In genomic region chr20:63628246-63628975, GRCh38 we compare ENCODE assay signal across 8 cellular contexts. TPM values are rescaled to one million over a fixed set of nuclear protein-coding genes. Genes with fewer than 3 reads are reported as not detected.
DNase-seq lines count a peak whose midpoint lies in the region; ATAC-seq and TF ChIP-seq lines count a peak whose summit lies in the region.

No MANE protein-coding gene starts in this region.

- peak; percentile 15 for ATAC-seq in CD8-positive, alpha-beta T cell

- H3K36me3 ChIP-seq in CD8-positive, alpha-beta T cell (ENCODE audit: insufficient read depth, low read length), result no peaks in the 10 kb centered on the region
- H3K36me3 ChIP-seq in HUES6 (ENCODE audit: control insufficient read depth, insufficient read depth, low read length) (no peaks in the 10 kb centered on the region), uterus (no peaks in the 10 kb centered on the region)

- CTCF ChIA-PET in CD8-positive, alpha-beta T cell (lab: Charles Lee), result interaction anchor here (1.5 to 1.9 kb wide), 4 partner anchors 10 to 91 kb away, joined by 5 to 11 read pairs (median 7); partner anchors contain the start of gene PTK6

- no peaks in the 10 kb centered on the region for H3K9me3 ChIP-seq in CD8-positive, alpha-beta T cell (ENCODE audit: low read length)
- H3K9me3 ChIP-seq in HUES6 (ENCODE audit: control insufficient read depth, insufficient read depth, low read depth, low read length) (no peaks in the 10 kb centered on the region), uterus (no peaks in the 10 kb centered on the region)

- peak overlapping the region; percentile 100 for H3K4me3 ChIP-seq in CD8-positive, alpha-beta T cell (ENCODE audit: low read depth, low read length)
- H3K4me3 ChIP-seq in HUES6 (ENCODE audit: low read depth, low read length) (peak overlapping the region; percentile 98), fibroblast of mammary gland (ENCODE audit: control insufficient read depth, low read depth, low read length) (peak overlapping the region; percentile 83), uterus (peak overlapping the region; percentile 51 to 65)

- peak in 1 of 2 donors; percentile 19 for TF ChIP-seq POLR2A in uterus (IDR thresholded peaks at IDR 0.05)

- no peak for TF ChIP-seq CTCF in CD8-positive, alpha-beta T cell (IDR thresholded peaks at IDR 0.05)
- TF ChIP-seq CTCF in fibroblast of mammary gland (conservative IDR thresholded peaks at IDR 0.05; ENCODE audit: control insufficient read depth, insufficient read depth, low read depth, low read length), result no peak
- no peak for TF ChIP-seq CTCF in osteocyte (IDR thresholded peaks at IDR 0.05)
- no peak for TF ChIP-seq CTCF in uterus (IDR thresholded peaks at IDR 0.05)

- H3K9ac ChIP-seq in HUES6 (ENCODE audit: low read length), result no peak overlapping the region

- peak in 6 of 7 experiments; percentile 42 to 80 (median 56) for DNase-seq in CD8-positive, alpha-beta T cell
- DNase-seq in NOMO-1 treated with dmso at 0.1 percent for 144 hours (lab: John Stamatoyannopoulos, UW; ENCODE audit: unreplicated experiment) (peak; percentile 61), fibroblast of mammary gland (ENCODE audit: low read depth) (peak; percentile 83), osteocyte (ENCODE audit: extremely low spot score, unreplicated experiment) (no peak), uterus (peak; percentile 49 to 71), islet precursor cell (no peak)
- peak; percentile 83 for DNase-seq in activated T-cell treated with anti-CD3 and anti-CD28 coated beads, Interleukin-2, amount 50 U/mL, for 24 hours

- H3K27me3 Mint-ChIP-seq in CD8-positive, alpha-beta T cell (ENCODE audit: low read depth), result no peaks in the 10 kb centered on the region
- no peaks in the 10 kb centered on the region for H3K27me3 Mint-ChIP-seq in activated T-cell treated with anti-CD3 and anti-CD28 coated beads, Interleukin-2, amount 50 U/mL, for 24 hours
- H3K27me3 Mint-ChIP-seq in osteocyte (ENCODE audit: unreplicated experiment), result no peaks in the 10 kb centered on the region

- peak overlapping the region; percentile 91 for H3K27ac ChIP-seq in CD8-positive, alpha-beta T cell (ENCODE audit: low read depth, low read length)
- H3K27ac ChIP-seq in HUES6 (ENCODE audit: low read depth, low read length) (no peak overlapping the region), uterus (peak overlapping the region; percentile 94 to 99)

- H3K4me3 Mint-ChIP-seq in CD8-positive, alpha-beta T cell, result peak overlapping the region; percentile 97
- H3K4me3 Mint-ChIP-seq in activated T-cell treated with anti-CD3 and anti-CD28 coated beads, Interleukin-2, amount 50 U/mL, for 24 hours, result peak overlapping the region; percentile 93
- H3K4me3 Mint-ChIP-seq in osteocyte (ENCODE audit: unreplicated experiment), result peak overlapping the region; percentile 76

- peak overlapping the region; percentile 93 for H3K27ac Mint-ChIP-seq in CD8-positive, alpha-beta T cell
- H3K27ac Mint-ChIP-seq in activated T-cell treated with anti-CD3 and anti-CD28 coated beads, Interleukin-2, amount 50 U/mL, for 24 hours, result peak overlapping the region; percentile 96
- H3K27ac Mint-ChIP-seq in osteocyte (ENCODE audit: unreplicated experiment), result peak overlapping the region; percentile 66

- H3K27me3 ChIP-seq in CD8-positive, alpha-beta T cell (ENCODE audit: insufficient read depth, low read length), result no peaks in the 10 kb centered on the region
- no peaks in the 10 kb centered on the region for H3K27me3 ChIP-seq in HUES6 (ENCODE audit: control insufficient read depth, insufficient read depth, low read length)
- no peaks in the 10 kb centered on the region for H3K27me3 ChIP-seq in uterus

- H3K4me1 Mint-ChIP-seq in CD8-positive, alpha-beta T cell (ENCODE audit: low read depth), result peaks cover 45% of the 10 kb centered on the region
- peaks cover 46% of the 10 kb centered on the region for H3K4me1 Mint-ChIP-seq in activated T-cell treated with anti-CD3 and anti-CD28 coated beads, Interleukin-2, amount 50 U/mL, for 24 hours (ENCODE audit: low read depth)
- peaks cover 17% of the 10 kb centered on the region for H3K4me1 Mint-ChIP-seq in osteocyte (ENCODE audit: unreplicated experiment)

- peaks cover 51% of the 10 kb centered on the region for H3K4me1 ChIP-seq in CD8-positive, alpha-beta T cell (ENCODE audit: insufficient read depth, low read length)
- H3K4me1 ChIP-seq in HUES6 (ENCODE audit: control insufficient read depth, insufficient read depth, low read length), result peaks cover 9% of the 10 kb centered on the region; the same call in 1 of the 2 replicates
- peaks cover 0 to 7% of the 10 kb centered on the region in 2 donors for H3K4me1 ChIP-seq in uterus

- peaks cover 23% of the 10 kb centered on the region for H3K36me3 Mint-ChIP-seq in CD8-positive, alpha-beta T cell
- peaks cover 30% of the 10 kb centered on the region for H3K36me3 Mint-ChIP-seq in activated T-cell treated with anti-CD3 and anti-CD28 coated beads, Interleukin-2, amount 50 U/mL, for 24 hours (ENCODE audit: low read depth)
- no peaks in the 10 kb centered on the region for H3K36me3 Mint-ChIP-seq in osteocyte (ENCODE audit: unreplicated experiment)

- POLR2A ChIA-PET in CD8-positive, alpha-beta T cell (lab: Charles Lee), result interaction anchor here (0.7 to 4.8 kb wide), 5 partner anchors 7 to 829 kb away, joined by 3 to 150 read pairs (median 11); partner anchors contain the start of genes ARFRP1 and ZGPAT

- no peaks in the 10 kb centered on the region for H3K9me3 Mint-ChIP-seq in CD8-positive, alpha-beta T cell
- H3K9me3 Mint-ChIP-seq in activated T-cell treated with anti-CD3 and anti-CD28 coated beads, Interleukin-2, amount 50 U/mL, for 24 hours, result no peaks in the 10 kb centered on the region
- no peaks in the 10 kb centered on the region for H3K9me3 Mint-ChIP-seq in osteocyte (ENCODE audit: unreplicated experiment)

- intact Hi-C loops in CD8-positive, alpha-beta T cell (cut with DNase I, micrococcal nuclease), result loop anchor here (1.0 to 10.0 kb wide), 6 partner anchors 11 to 834 kb away; partner anchors contain the start of genes PTK6 (in 2 of the 2), DNAJC5 (in 1 of the 2), LIME1 (in 1 of the 2) and MRGBP (in 1 of the 2)
- intact Hi-C loops in uterus (cut with DNase I; ENCODE audit: low total_unique reads), result no loop called here

RNA-seq across cellular contexts. Expression of gene GMEB2, which starts 1.5 kb away (rescaled TPM):
- 10 to 100 TPM; 31.4 to 33.8 TPM for total RNA-seq in CD8-positive, alpha-beta T cell
- 10.9 and 12.1 TPM in 2 replicates for total RNA-seq in osteocyte
- total RNA-seq in uterus, result 10 to 100 TPM in 2 of 4 donors, 1 to 10 TPM in 2; 2.1 to 24.8 (median 11.5) TPM

RNA-seq across cellular contexts. Expression of gene STMN3, which starts 24.8 kb away (rescaled TPM):
- total RNA-seq in CD8-positive, alpha-beta T cell, result 10 to 100 TPM; 64.2 to 65.9 TPM
- total RNA-seq in osteocyte (32.0 and 33.2 TPM in 2 replicates), uterus (10 to 100 TPM in 3 of 4 donors, 1 to 10 TPM in 1; 9.2 to 30.5 (median 20.9) TPM)

RNA-seq across cellular contexts. Expression of gene RTEL1, which starts 29.7 kb away (rescaled TPM):
- total RNA-seq in CD8-positive, alpha-beta T cell, result 10 to 100 TPM; 21.4 to 24.9 TPM
- 34.1 and 35.5 TPM in 2 replicates for total RNA-seq in osteocyte
- 10 to 100 TPM; 17.4 to 56.5 (median 26.6) TPM for total RNA-seq in uterus

RNA-seq across cellular contexts. Expression of gene HELZ2, which starts 54.4 kb away (rescaled TPM):
- 10 to 100 TPM; 43.3 to 48.0 TPM for total RNA-seq in CD8-positive, alpha-beta T cell
- total RNA-seq in osteocyte (25.0 and 29.0 TPM in 2 replicates), uterus (10 to 100 TPM in 3 of 4 donors, 1 to 10 TPM in 1; 3.5 to 41.9 (median 22.1) TPM)

Comparison
In these comparisons a context has a peak if more than half of its experiments do, and no peak if none do; other contexts are left out.
1. DNase-seq: peak in CD8-positive, alpha-beta T cell (6 of 7), NOMO-1 treated with dmso at 0.1 percent for 144 hours (single experiment), activated T-cell treated with anti-CD3 and anti-CD28 coated beads, Interleukin-2, amount 50 U/mL, for 24 hours (single experiment), fibroblast of mammary gland (single experiment) and uterus (2 of 2); none in osteocyte (single experiment) and islet precursor cell (single experiment).
2. Peak in every context shown above with its lines, with median percentiles within 50 percentile points of each other: H3K4me3 ChIP-seq, H3K27ac Mint-ChIP-seq and H3K4me3 Mint-ChIP-seq.